ENCODE assay signal across 13 cellular contexts in the genomic region with DNA sequence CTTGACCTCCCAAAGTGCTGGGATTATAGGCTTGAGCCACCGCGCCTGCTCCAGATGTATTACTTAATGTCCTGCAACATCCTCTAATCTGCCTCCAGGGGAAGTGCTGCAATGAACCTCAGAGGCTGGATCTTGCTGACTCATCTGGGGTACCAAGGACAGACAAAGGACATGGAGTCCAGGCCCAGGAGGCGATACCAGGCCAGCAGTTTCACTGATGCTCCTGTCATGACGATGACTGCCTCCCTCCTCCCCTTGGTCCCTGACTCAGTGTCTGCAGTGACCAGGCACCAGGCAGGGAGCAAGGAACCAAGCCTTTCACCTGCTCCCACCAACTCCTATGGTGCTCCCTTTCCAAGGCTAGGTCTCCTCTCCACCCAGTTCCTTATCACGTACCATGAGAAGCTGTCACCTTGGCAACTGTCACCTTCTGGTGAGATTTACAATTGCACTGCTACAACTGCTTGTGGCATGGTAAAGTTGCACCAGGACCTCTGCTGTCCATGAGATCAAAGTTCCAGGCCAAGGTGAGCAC. TPM values are rescaled to one million over a fixed set of nuclear protein-coding genes. Genes with fewer than 3 reads are reported as not detected.
DNase-seq lines count a peak whose midpoint lies in the region; ATAC-seq and TF ChIP-seq lines count a peak whose summit lies in the region.
"Had no signal": no experiment of that assay in that cellular context is flagged by ENCODE, and none has a peak within 500 bp of the region (broad histone marks: within the 10 kb centered on the region; RNA-seq: fewer than 3 reads in every experiment).

No MANE protein-coding gene starts in this region.

- no peaks in the 10 kb centered on the region for H3K9me3 Mint-ChIP-seq in natural killer cell treated with Interleukin-12 subunit alpha and Interleukin-12 subunit beta and Interleukin-15 and Interleukin-18, amount 100 ng/mL, for 72 hours
- H3K9me3 Mint-ChIP-seq: stimulated activated memory B cell treated with anti-CD40 and anti-IgM and Interleukin-4, amounts not matched to agents 10 μg/mL and 1 μg/mL and 100 μg/mL, for 72 hours had no signal

- H3K4me3 Mint-ChIP-seq in natural killer cell treated with Interleukin-12 subunit alpha and Interleukin-12 subunit beta and Interleukin-15 and Interleukin-18, amount 100 ng/mL, for 72 hours = no peak overlapping the region
- H3K4me3 Mint-ChIP-seq: activated CD4-positive, alpha-beta T cell treated with anti-CD3 and anti-CD28 coated beads for 36 hours; stimulated activated memory B cell treated with anti-CD40 and anti-IgM and Interleukin-4, amounts not matched to agents 10 μg/mL and 1 μg/mL and 100 μg/mL, for 72 hours had no signal

- intact Hi-C loops in mucosa of descending colon (cut with DNase I, micrococcal nuclease) = no loop called here

- no peaks in the 10 kb centered on the region for H3K36me3 ChIP-seq in mucosa of descending colon (ENCODE audit: low read depth)
- H3K36me3 ChIP-seq: esophagus squamous epithelium had no signal

- TF ChIP-seq CTCF in NB4 (IDR thresholded peaks at IDR 0.05; ENCODE audit: low read depth, low read length) = no peak
- TF ChIP-seq CTCF in cardiac fibroblast (IDR thresholded peaks at IDR 0.05; ENCODE audit: low read depth, low read length) = no peak
- TF ChIP-seq CTCF in mucosa of descending colon (IDR thresholded peaks at IDR 0.05) = no peak

- no peaks in the 10 kb centered on the region for H3K4me1 Mint-ChIP-seq in natural killer cell treated with Interleukin-12 subunit alpha and Interleukin-12 subunit beta and Interleukin-15 and Interleukin-18, amount 100 ng/mL, for 72 hours (ENCODE audit: low read depth in 2 of 2)
- H3K4me1 Mint-ChIP-seq: activated CD4-positive, alpha-beta T cell treated with anti-CD3 and anti-CD28 coated beads for 36 hours had no signal

- DNase-seq in GM04504 (ENCODE audit: low read depth) (peak; percentile 17), NB4 (ENCODE audit: low read depth) (peak; percentile 91), cardiac fibroblast (ENCODE audit: low read depth in 2 of 2) (peak; percentile 42 to 62), mucosa of descending colon (peak in 1 of 3 donors; percentile 36), NCI-H526 (lab: John Stamatoyannopoulos, UW) (no peak), RKO (ENCODE audit: low spot score) (no peak)
- DNase-seq in natural killer cell treated with Interleukin-12 subunit alpha and Interleukin-12 subunit beta and Interleukin-15 and Interleukin-18, amount 100 ng/mL, for 72 hours (ENCODE audit: low spot score) = no peak
- DNase-seq: activated CD4-positive, alpha-beta T cell treated with anti-CD3 and anti-CD28 coated beads for 36 hours; caudate nucleus; esophagus squamous epithelium; kidney glomerular epithelial cell had no signal

- no peak for TF ChIP-seq POLR2A in NB4 (IDR thresholded peaks at IDR 0.05; ENCODE audit: extremely low read depth, insufficient read length)

- no peak overlapping the region for H3K4me3 ChIP-seq in NB4 (ENCODE audit: low read depth, low read length)
- H3K4me3 ChIP-seq in cardiac fibroblast (replicated peaks in 1 of 2; ENCODE audit: low read depth in 2 of 2, low read length in 2 of 2) = no peak overlapping the region
- H3K4me3 ChIP-seq in mucosa of descending colon = no peak overlapping the region
- H3K4me3 ChIP-seq: esophagus squamous epithelium had no signal

- no peaks in the 10 kb centered on the region for H3K9me3 ChIP-seq in mucosa of descending colon
- H3K9me3 ChIP-seq: esophagus squamous epithelium had no signal

- no peaks in the 10 kb centered on the region for H3K27me3 Mint-ChIP-seq in natural killer cell treated with Interleukin-12 subunit alpha and Interleukin-12 subunit beta and Interleukin-15 and Interleukin-18, amount 100 ng/mL, for 72 hours

- no peak overlapping the region for H3K27ac Mint-ChIP-seq in natural killer cell treated with Interleukin-12 subunit alpha and Interleukin-12 subunit beta and Interleukin-15 and Interleukin-18, amount 100 ng/mL, for 72 hours
- H3K27ac Mint-ChIP-seq: activated CD4-positive, alpha-beta T cell treated with anti-CD3 and anti-CD28 coated beads for 36 hours; stimulated activated memory B cell treated with anti-CD40 and anti-IgM and Interleukin-4, amounts not matched to agents 10 μg/mL and 1 μg/mL and 100 μg/mL, for 72 hours had no signal

- ATAC-seq in mucosa of descending colon (peak; percentile 46), HG03095 (IDR thresholded peaks at IDR 0.05; ENCODE audit: unreplicated experiment) (no peak)
- no peak for ATAC-seq in natural killer cell treated with Interleukin-12 subunit alpha and Interleukin-12 subunit beta and Interleukin-15 and Interleukin-18, amount 100 ng/mL, for 72 hours
- ATAC-seq: activated CD4-positive, alpha-beta T cell treated with anti-CD3 and anti-CD28 coated beads for 36 hours; stimulated activated memory B cell treated with anti-CD40 and anti-IgM and Interleukin-4, amounts not matched to agents 10 μg/mL and 1 μg/mL and 100 μg/mL, for 72 hours had no signal

- H3K36me3 Mint-ChIP-seq in natural killer cell treated with Interleukin-12 subunit alpha and Interleukin-12 subunit beta and Interleukin-15 and Interleukin-18, amount 100 ng/mL, for 72 hours = no peaks in the 10 kb centered on the region

- no peaks in the 10 kb centered on the region for H3K4me1 ChIP-seq in mucosa of descending colon (ENCODE audit: low read depth)

RNA-seq across cellular contexts. Expression of a gene that starts 21.6 kb away (rescaled TPM):
- under 1 TPM in 1 of 3 donors, not detected in 2; 0.25 TPM for total RNA-seq in mucosa of descending colon
- not detected for total RNA-seq in natural killer cell treated with Interleukin-12 subunit alpha and Interleukin-12 subunit beta and Interleukin-15 and Interleukin-18, amount 100 ng/mL, for 72 hours
- total RNA-seq: activated CD4-positive, alpha-beta T cell treated with anti-CD3 and anti-CD28 coated beads for 36 hours had no signal

RNA-seq across cellular contexts. Expression of a gene that starts 41.7 kb away (rescaled TPM):
- 10 to 100 TPM in 1 of 3 donors, 1 to 10 TPM in 2; 5.9 to 10.6 (median 7.2) TPM for total RNA-seq in mucosa of descending colon
- 10 to 100 TPM; 26.9 to 54.1 TPM for total RNA-seq in natural killer cell treated with Interleukin-12 subunit alpha and Interleukin-12 subunit beta and Interleukin-15 and Interleukin-18, amount 100 ng/mL, for 72 hours

RNA-seq across cellular contexts. Expression of a gene that starts 41.8 kb away (rescaled TPM):
- total RNA-seq in mucosa of descending colon = 1 to 10 TPM in 1 of 3 donors, under 1 TPM in 2; 0.89 to 1.7 (median 0.96) TPM
- 10 to 100 TPM; 15.3 to 19.6 TPM for total RNA-seq in natural killer cell treated with Interleukin-12 subunit alpha and Interleukin-12 subunit beta and Interleukin-15 and Interleukin-18, amount 100 ng/mL, for 72 hours

Comparison
In these comparisons a context has a peak if more than half of its experiments do, and no peak if none do; other contexts are left out.
1. DNase-seq: peak in GM04504 (single experiment), NB4 (single experiment) and cardiac fibroblast (2 of 2); none in natural killer cell treated with Interleukin-12 subunit alpha and Interleukin-12 subunit beta and Interleukin-15 and Interleukin-18, amount 100 ng/mL, for 72 hours (single experiment), NCI-H526 (0 of 2) and RKO (single experiment).
2. RNA of a gene that starts 41.8 kb away (total RNA-seq): 15.3 to 19.6 TPM in natural killer cell treated with Interleukin-12 subunit alpha and Interleukin-12 subunit beta and Interleukin-15 and Interleukin-18, amount 100 ng/mL, for 72 hours; 0.89 to 1.7 TPM in mucosa of descending colon; every median in the first group is over 4 times any median in the second.